1 cellular context compared by ENCODE assay signal in the genomic region with DNA sequence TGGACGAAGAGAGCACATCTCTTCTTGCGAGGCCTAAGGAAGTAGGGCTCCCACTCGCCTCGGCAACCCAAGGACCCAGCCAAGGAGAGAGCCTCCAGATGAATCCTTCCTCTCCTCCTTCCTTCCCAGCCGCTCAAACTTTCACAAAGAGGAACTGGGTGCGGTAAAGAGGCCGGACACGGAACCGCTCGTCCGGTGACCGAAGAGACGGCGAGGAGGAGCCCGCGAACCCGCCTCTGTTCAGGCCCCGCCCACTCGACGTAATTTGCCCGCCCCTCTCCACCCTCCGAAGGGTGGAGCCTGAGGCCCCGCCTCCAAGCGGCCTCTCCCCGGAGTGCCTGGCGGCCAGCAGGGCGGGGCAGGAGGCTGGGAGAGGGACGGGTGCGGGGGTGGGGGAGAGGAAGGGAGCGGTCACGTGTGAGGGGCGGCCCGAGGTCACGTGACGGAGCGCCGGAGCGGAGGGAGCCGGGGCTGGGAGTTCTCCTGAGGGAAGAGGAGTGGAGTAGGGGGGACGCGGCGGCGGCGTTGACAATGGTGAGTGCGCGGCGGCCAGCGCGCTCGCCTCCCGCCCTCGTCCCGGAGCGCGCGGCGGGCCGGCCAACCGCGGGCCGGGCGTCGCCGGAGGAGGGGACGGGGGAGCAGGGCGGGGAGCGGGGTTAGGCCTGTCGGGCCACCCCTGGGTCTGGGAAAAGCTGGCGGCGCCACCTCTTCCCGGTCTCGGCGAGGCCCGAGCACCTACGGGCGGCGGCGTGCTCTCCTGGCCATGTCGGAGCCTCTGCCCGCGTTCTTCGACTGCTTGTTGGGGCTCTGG.
TF ChIP-seq lines count a peak whose summit lies in the region.

A gene (plus strand): TSS at position 432 of the 811 bp plus-strand sequence. CDS start 100 bp downstream, at position 532.

TF ChIP-seq in HepG2, 621 proteins besides CTCF, POLR2A, EP300 and RAD21 (continued from another document and continues in another):
- TF ChIP-seq, protein P1, sequence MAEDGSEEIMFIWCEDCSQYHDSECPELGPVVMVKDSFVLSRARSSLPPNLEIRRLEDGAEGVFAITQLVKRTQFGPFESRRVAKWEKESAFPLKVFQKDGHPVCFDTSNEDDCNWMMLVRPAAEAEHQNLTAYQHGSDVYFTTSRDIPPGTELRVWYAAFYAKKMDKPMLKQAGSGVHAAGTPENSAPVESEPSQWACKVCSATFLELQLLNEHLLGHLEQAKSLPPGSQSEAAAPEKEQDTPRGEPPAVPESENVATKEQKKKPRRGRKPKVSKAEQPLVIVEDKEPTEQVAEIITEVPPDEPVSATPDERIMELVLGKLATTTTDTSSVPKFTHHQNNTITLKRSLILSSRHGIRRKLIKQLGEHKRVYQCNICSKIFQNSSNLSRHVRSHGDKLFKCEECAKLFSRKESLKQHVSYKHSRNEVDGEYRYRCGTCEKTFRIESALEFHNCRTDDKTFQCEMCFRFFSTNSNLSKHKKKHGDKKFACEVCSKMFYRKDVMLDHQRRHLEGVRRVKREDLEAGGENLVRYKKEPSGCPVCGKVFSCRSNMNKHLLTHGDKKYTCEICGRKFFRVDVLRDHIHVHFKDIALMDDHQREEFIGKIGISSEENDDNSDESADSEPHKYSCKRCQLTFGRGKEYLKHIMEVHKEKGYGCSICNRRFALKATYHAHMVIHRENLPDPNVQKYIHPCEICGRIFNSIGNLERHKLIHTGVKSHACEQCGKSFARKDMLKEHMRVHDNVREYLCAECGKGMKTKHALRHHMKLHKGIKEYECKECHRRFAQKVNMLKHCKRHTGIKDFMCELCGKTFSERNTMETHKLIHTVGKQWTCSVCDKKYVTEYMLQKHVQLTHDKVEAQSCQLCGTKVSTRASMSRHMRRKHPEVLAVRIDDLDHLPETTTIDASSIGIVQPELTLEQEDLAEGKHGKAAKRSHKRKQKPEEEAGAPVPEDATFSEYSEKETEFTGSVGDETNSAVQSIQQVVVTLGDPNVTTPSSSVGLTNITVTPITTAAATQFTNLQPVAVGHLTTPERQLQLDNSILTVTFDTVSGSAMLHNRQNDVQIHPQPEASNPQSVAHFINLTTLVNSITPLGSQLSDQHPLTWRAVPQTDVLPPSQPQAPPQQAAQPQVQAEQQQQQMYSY (CRISPR knock-in tag; IDR thresholded peaks at IDR 0.05), result no peak
- TF ChIP-seq MIXL1 (CRISPR knock-in tag; IDR thresholded peaks at IDR 0.05) (peak; percentile 69; the same call in 1 of the 2 replicates), CENPX (CRISPR knock-in tag; IDR thresholded peaks at IDR 0.05) (no peak), JDP2 (CRISPR knock-in tag; IDR thresholded peaks at IDR 0.05; ENCODE audit: borderline replicate concordance) (no peak), REPIN1 (CRISPR knock-in tag; IDR thresholded peaks at IDR 0.05; ENCODE audit: borderline replicate concordance, low read depth) (no peak), CBX5 (CRISPR knock-in tag; IDR thresholded peaks at IDR 0.05; ENCODE audit: borderline replicate concordance) (no peak), REXO4 (CRISPR knock-in tag; IDR thresholded peaks at IDR 0.05; ENCODE audit: borderline replicate concordance) (no peak), IKZF1 (IDR thresholded peaks at IDR 0.05) (no peak), ZNF34 (CRISPR knock-in tag; IDR thresholded peaks at IDR 0.05; ENCODE audit: borderline replicate concordance) (0 out of 2 replicates have a peak, but pooled peaks have one; percentile 53), RXRA (CRISPR knock-in tag; IDR thresholded peaks at IDR 0.05) (no peak; the same call in 1 of the 2 replicates), TBX2 (CRISPR knock-in tag; IDR thresholded peaks at IDR 0.05; ENCODE audit: borderline replicate concordance) (no peak), MXD4 (CRISPR knock-in tag; IDR thresholded peaks at IDR 0.05) (no peak; the same call in 1 of the 2 replicates), SMAD1 (CRISPR knock-in tag; IDR thresholded peaks at IDR 0.05; ENCODE audit: borderline replicate concordance, low read depth) (no peak), KDM6A (CRISPR knock-in tag; IDR thresholded peaks at IDR 0.05; ENCODE audit: low read depth) (no peak), ZNF737 (CRISPR knock-in tag; IDR thresholded peaks at IDR 0.05; ENCODE audit: borderline replicate concordance) (no peak), ZNF75D (CRISPR knock-in tag; IDR thresholded peaks at IDR 0.05; ENCODE audit: borderline replicate concordance) (no peak), ETV5 (CRISPR knock-in tag; IDR thresholded peaks at IDR 0.05; ENCODE audit: borderline replicate concordance) (no peak), IRF2 (CRISPR knock-in tag; IDR thresholded peaks at IDR 0.05) (peak; percentile 54), HDAC2 (CRISPR knock-in tag; IDR thresholded peaks at IDR 0.05) (no peak; the same call in 1 of the 2 replicates), ZFP62 (CRISPR knock-in tag; IDR thresholded peaks at IDR 0.05) (no peak), MYNN (CRISPR knock-in tag; IDR thresholded peaks at IDR 0.05; ENCODE audit: low read depth) (no peak), GZF1 (CRISPR knock-in tag; IDR thresholded peaks at IDR 0.05) (peak; percentile 89), MEF2D (CRISPR knock-in tag; IDR thresholded peaks at IDR 0.05) (peak; percentile 68; the same call in 1 of the 2 replicates), SP4 (CRISPR knock-in tag; IDR thresholded peaks at IDR 0.05) (peak; percentile 93), ZNF83 (CRISPR knock-in tag; IDR thresholded peaks at IDR 0.05; ENCODE audit: borderline replicate concordance) (no peak), KAT8 (CRISPR knock-in tag; IDR thresholded peaks at IDR 0.05) (peak; percentile 72), ZKSCAN5 (CRISPR knock-in tag; IDR thresholded peaks at IDR 0.05) (no peak), HNRNPUL1 (IDR thresholded peaks at IDR 0.05; ENCODE audit: low read depth, low read length) (no peak), NFYC (CRISPR knock-in tag; IDR thresholded peaks at IDR 0.05) (no peak), POGZ (CRISPR knock-in tag; IDR thresholded peaks at IDR 0.05) (peak; percentile 61; the same call in 1 of the 2 replicates), FOSL1 (CRISPR knock-in tag; IDR thresholded peaks at IDR 0.05; ENCODE audit: borderline replicate concordance) (no peak), ESRRA (CRISPR knock-in tag; IDR thresholded peaks at IDR 0.05; ENCODE audit: low read depth) (no peak), CREM (IDR thresholded peaks at IDR 0.05) (peak; percentile 52), CREM (CRISPR knock-in tag; IDR thresholded peaks at IDR 0.05) (no peak), JARID2 (CRISPR knock-in tag; IDR thresholded peaks at IDR 0.05; ENCODE audit: insufficient replicate concordance) (no peak)
- TF ChIP-seq, protein P2, sequence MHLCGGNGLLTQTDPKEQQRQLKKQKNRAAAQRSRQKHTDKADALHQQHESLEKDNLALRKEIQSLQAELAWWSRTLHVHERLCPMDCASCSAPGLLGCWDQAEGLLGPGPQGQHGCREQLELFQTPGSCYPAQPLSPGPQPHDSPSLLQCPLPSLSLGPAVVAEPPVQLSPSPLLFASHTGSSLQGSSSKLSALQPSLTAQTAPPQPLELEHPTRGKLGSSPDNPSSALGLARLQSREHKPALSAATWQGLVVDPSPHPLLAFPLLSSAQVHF (CRISPR knock-in tag; IDR thresholded peaks at IDR 0.05), result no peak
- TF ChIP-seq, protein P3, sequence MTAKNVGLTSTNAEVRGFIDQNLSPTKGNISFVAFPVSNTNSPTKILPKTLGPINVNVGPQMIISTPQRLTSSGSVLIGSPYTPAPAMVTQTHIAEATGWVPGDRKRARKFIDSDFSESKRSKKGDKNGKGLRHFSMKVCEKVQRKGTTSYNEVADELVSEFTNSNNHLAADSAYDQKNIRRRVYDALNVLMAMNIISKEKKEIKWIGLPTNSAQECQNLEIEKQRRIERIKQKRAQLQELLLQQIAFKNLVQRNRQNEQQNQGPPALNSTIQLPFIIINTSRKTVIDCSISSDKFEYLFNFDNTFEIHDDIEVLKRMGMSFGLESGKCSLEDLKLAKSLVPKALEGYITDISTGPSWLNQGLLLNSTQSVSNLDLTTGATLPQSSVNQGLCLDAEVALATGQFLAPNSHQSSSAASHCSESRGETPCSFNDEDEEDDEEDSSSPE (CRISPR knock-in tag; IDR thresholded peaks at IDR 0.05), result peak; percentile 52
- TF ChIP-seq, protein P4, sequence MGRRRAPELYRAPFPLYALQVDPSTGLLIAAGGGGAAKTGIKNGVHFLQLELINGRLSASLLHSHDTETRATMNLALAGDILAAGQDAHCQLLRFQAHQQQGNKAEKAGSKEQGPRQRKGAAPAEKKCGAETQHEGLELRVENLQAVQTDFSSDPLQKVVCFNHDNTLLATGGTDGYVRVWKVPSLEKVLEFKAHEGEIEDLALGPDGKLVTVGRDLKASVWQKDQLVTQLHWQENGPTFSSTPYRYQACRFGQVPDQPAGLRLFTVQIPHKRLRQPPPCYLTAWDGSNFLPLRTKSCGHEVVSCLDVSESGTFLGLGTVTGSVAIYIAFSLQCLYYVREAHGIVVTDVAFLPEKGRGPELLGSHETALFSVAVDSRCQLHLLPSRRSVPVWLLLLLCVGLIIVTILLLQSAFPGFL (CRISPR knock-in tag; IDR thresholded peaks at IDR 0.05), result no peak
- TF ChIP-seq, protein P5, sequence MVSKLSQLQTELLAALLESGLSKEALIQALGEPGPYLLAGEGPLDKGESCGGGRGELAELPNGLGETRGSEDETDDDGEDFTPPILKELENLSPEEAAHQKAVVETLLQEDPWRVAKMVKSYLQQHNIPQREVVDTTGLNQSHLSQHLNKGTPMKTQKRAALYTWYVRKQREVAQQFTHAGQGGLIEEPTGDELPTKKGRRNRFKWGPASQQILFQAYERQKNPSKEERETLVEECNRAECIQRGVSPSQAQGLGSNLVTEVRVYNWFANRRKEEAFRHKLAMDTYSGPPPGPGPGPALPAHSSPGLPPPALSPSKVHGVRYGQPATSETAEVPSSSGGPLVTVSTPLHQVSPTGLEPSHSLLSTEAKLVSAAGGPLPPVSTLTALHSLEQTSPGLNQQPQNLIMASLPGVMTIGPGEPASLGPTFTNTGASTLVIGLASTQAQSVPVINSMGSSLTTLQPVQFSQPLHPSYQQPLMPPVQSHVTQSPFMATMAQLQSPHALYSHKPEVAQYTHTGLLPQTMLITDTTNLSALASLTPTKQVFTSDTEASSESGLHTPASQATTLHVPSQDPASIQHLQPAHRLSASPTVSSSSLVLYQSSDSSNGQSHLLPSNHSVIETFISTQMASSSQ (IDR thresholded peaks at IDR 0.05; ENCODE audit: low read depth), result no peak
- TF ChIP-seq, protein P5 (CRISPR knock-in tag; IDR thresholded peaks at IDR 0.05; ENCODE audit: borderline replicate concordance), result peak; percentile 38; the same call in 1 of the 2 replicates
- TF ChIP-seq, protein P6, sequence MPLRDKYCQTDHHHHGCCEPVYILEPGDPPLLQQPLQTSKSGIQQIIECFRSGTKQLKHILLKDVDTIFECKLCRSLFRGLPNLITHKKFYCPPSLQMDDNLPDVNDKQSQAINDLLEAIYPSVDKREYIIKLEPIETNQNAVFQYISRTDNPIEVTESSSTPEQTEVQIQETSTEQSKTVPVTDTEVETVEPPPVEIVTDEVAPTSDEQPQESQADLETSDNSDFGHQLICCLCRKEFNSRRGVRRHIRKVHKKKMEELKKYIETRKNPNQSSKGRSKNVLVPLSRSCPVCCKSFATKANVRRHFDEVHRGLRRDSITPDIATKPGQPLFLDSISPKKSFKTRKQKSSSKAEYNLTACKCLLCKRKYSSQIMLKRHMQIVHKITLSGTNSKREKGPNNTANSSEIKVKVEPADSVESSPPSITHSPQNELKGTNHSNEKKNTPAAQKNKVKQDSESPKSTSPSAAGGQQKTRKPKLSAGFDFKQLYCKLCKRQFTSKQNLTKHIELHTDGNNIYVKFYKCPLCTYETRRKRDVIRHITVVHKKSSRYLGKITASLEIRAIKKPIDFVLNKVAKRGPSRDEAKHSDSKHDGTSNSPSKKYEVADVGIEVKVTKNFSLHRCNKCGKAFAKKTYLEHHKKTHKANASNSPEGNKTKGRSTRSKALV (CRISPR knock-in tag; IDR thresholded peaks at IDR 0.05), result peak; percentile 86; the same call in 1 of the 2 replicates
- TF ChIP-seq, protein P7, sequence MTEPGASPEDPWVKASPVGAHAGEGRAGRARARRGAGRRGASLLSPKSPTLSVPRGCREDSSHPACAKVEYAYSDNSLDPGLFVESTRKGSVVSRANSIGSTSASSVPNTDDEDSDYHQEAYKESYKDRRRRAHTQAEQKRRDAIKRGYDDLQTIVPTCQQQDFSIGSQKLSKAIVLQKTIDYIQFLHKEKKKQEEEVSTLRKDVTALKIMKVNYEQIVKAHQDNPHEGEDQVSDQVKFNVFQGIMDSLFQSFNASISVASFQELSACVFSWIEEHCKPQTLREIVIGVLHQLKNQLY (CRISPR knock-in tag; IDR thresholded peaks at IDR 0.05), result peak; percentile 76
- TF ChIP-seq, protein P8, sequence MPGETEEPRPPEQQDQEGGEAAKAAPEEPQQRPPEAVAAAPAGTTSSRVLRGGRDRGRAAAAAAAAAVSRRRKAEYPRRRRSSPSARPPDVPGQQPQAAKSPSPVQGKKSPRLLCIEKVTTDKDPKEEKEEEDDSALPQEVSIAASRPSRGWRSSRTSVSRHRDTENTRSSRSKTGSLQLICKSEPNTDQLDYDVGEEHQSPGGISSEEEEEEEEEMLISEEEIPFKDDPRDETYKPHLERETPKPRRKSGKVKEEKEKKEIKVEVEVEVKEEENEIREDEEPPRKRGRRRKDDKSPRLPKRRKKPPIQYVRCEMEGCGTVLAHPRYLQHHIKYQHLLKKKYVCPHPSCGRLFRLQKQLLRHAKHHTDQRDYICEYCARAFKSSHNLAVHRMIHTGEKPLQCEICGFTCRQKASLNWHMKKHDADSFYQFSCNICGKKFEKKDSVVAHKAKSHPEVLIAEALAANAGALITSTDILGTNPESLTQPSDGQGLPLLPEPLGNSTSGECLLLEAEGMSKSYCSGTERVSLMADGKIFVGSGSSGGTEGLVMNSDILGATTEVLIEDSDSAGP (CRISPR knock-in tag; IDR thresholded peaks at IDR 0.05; ENCODE audit: borderline replicate concordance), result peak; percentile 62; the same call in 1 of the 2 replicates
- TF ChIP-seq, protein P9, sequence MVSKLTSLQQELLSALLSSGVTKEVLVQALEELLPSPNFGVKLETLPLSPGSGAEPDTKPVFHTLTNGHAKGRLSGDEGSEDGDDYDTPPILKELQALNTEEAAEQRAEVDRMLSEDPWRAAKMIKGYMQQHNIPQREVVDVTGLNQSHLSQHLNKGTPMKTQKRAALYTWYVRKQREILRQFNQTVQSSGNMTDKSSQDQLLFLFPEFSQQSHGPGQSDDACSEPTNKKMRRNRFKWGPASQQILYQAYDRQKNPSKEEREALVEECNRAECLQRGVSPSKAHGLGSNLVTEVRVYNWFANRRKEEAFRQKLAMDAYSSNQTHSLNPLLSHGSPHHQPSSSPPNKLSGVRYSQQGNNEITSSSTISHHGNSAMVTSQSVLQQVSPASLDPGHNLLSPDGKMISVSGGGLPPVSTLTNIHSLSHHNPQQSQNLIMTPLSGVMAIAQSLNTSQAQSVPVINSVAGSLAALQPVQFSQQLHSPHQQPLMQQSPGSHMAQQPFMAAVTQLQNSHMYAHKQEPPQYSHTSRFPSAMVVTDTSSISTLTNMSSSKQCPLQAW (CRISPR knock-in tag; IDR thresholded peaks at IDR 0.05), result no peak; the same call in none of the 2 replicates
